ENCODE assay signal across 9 cellular contexts in the genomic region with DNA sequence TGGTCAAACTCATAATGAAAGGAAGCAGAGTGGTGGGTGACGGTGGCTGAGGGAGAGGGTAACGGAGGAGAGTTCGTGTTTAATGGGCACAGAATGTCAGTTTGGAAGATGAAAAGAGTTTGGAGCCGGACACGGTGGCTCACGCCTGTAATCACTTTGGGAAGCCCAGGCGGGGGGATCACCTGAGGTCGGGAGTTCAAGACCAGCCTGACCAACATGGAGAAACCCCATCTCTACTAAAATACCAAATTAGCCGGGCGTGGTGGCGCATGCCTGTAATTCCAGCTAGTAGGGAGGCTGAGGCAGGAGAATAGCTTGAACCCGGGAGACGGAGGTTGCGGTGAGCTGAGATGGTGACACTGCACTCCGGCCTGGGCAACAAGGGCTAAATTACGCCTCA.
DNase-seq lines count a peak whose midpoint lies in the region; ATAC-seq and TF ChIP-seq lines count a peak whose summit lies in the region.
"Had no signal": no experiment of that assay in that cellular context is flagged by ENCODE, and none has a peak within 500 bp of the region (broad histone marks: within the 10 kb centered on the region; RNA-seq: fewer than 3 reads in every experiment).

No MANE protein-coding gene starts in this region.

- peak overlapping the region; percentile 98 for H3K27ac Mint-ChIP-seq in T-helper 2 cell treated with Interferon-gamma antibody and Interleukin-4, amounts not matched to agents 5 μg/mL and 100 μg/mL, for 36 hours
- H3K27ac Mint-ChIP-seq in stimulated activated effector memory CD8-positive, alpha-beta T cell treated with anti-CD3 and anti-CD28 coated beads, Interleukin-12 subunit alpha, Interleukin-12 subunit beta, amount 100 ng/mL, for 72 hours: peak overlapping the region; percentile 99

- DNase-seq in activated CD4-positive, alpha-beta T cell treated with anti-CD3 and anti-CD28 coated beads for 48 hours: peak; percentile 26
- no peak for DNase-seq in activated CD4-positive, alpha-beta T cell treated with anti-CD3 and anti-CD28 coated beads, Interleukin-2, amount 50 U/mL, for 4 hours
- no peak for DNase-seq in T-helper 2 cell treated with Interferon-gamma antibody and Interleukin-4, amounts not matched to agents 5 μg/mL and 100 μg/mL, for 36 hours (ENCODE audit: low spot score)
- DNase-seq in fibroblast of mammary gland (ENCODE audit: low read depth): no peak
- peak in 1 of 2 donors; percentile 64 for DNase-seq in stimulated activated effector memory CD8-positive, alpha-beta T cell treated with anti-CD3 and anti-CD28 coated beads, Interleukin-12 subunit alpha, Interleukin-12 subunit beta, amount 100 ng/mL, for 72 hours (ENCODE audit: low spot score in 2 of 2)
- DNase-seq in GM20000 (ENCODE audit: low spot score): no peak
- no peak for DNase-seq in amygdala (lab: John Stamatoyannopoulos, UW)
- DNase-seq: left cardiac atrium had no signal

- H3K9me3 Mint-ChIP-seq in T-helper 2 cell treated with Interferon-gamma antibody and Interleukin-4, amounts not matched to agents 5 μg/mL and 100 μg/mL, for 36 hours: no peaks in the 10 kb centered on the region
- H3K9me3 Mint-ChIP-seq in stimulated activated effector memory CD8-positive, alpha-beta T cell treated with anti-CD3 and anti-CD28 coated beads, Interleukin-12 subunit alpha, Interleukin-12 subunit beta, amount 100 ng/mL, for 72 hours: no peaks in the 10 kb centered on the region

- no peaks in the 10 kb centered on the region for H3K27me3 Mint-ChIP-seq in T-helper 2 cell treated with Interferon-gamma antibody and Interleukin-4, amounts not matched to agents 5 μg/mL and 100 μg/mL, for 36 hours (ENCODE audit: low read depth)

- ATAC-seq in stimulated activated effector memory CD8-positive, alpha-beta T cell treated with anti-CD3 and anti-CD28 coated beads, Interleukin-12 subunit alpha, Interleukin-12 subunit beta, amount 100 ng/mL, for 72 hours: no peak
- ATAC-seq in HG02610 (IDR thresholded peaks at IDR 0.05; ENCODE audit: unreplicated experiment): no peak

- TF ChIP-seq CTCF in fibroblast of mammary gland (conservative IDR thresholded peaks at IDR 0.05; ENCODE audit: control insufficient read depth, insufficient read depth, low read depth, low read length) (no peak), GM20000 (IDR thresholded peaks at IDR 0.05; ENCODE audit: extremely low read depth, missing control alignments) (no peak)

- peaks cover 48% of the 10 kb centered on the region for H3K36me3 Mint-ChIP-seq in T-helper 2 cell treated with Interferon-gamma antibody and Interleukin-4, amounts not matched to agents 5 μg/mL and 100 μg/mL, for 36 hours (ENCODE audit: low read depth)
- peaks cover 80% of the 10 kb centered on the region for H3K36me3 Mint-ChIP-seq in stimulated activated effector memory CD8-positive, alpha-beta T cell treated with anti-CD3 and anti-CD28 coated beads, Interleukin-12 subunit alpha, Interleukin-12 subunit beta, amount 100 ng/mL, for 72 hours

- peak overlapping the region; percentile 73 for H3K4me3 ChIP-seq in fibroblast of mammary gland (ENCODE audit: control insufficient read depth, low read depth, low read length)

- H3K4me3 Mint-ChIP-seq in T-helper 2 cell treated with Interferon-gamma antibody and Interleukin-4, amounts not matched to agents 5 μg/mL and 100 μg/mL, for 36 hours: peak overlapping the region; percentile 99
- H3K4me3 Mint-ChIP-seq in stimulated activated effector memory CD8-positive, alpha-beta T cell treated with anti-CD3 and anti-CD28 coated beads, Interleukin-12 subunit alpha, Interleukin-12 subunit beta, amount 100 ng/mL, for 72 hours: peak overlapping the region; percentile 71

- H3K4me1 Mint-ChIP-seq in T-helper 2 cell treated with Interferon-gamma antibody and Interleukin-4, amounts not matched to agents 5 μg/mL and 100 μg/mL, for 36 hours (ENCODE audit: low read depth): peaks cover 44% of the 10 kb centered on the region
- peaks cover 57% of the 10 kb centered on the region for H3K4me1 Mint-ChIP-seq in stimulated activated effector memory CD8-positive, alpha-beta T cell treated with anti-CD3 and anti-CD28 coated beads, Interleukin-12 subunit alpha, Interleukin-12 subunit beta, amount 100 ng/mL, for 72 hours
